In genomic region chr20:43558412-43559146, GRCh38 we compare ENCODE assay signal across 1 cellular context.
TF ChIP-seq lines count a peak whose summit lies in the region.

Gene SGK2 (plus strand): TSS chr20:43559027. CDS start chr20:43566496, 7,469 bp downstream.

TF ChIP-seq in HepG2, 621 proteins besides CTCF, POLR2A, EP300 and RAD21 (continued from another document and continues in another):
- peak; percentile 56 for TF ChIP-seq GABPB1 (CRISPR knock-in tag; IDR thresholded peaks at IDR 0.05)
- TF ChIP-seq ZNF839 (CRISPR knock-in tag; IDR thresholded peaks at IDR 0.05; ENCODE audit: borderline replicate concordance) = no peak
- TF ChIP-seq, protein P1, sequence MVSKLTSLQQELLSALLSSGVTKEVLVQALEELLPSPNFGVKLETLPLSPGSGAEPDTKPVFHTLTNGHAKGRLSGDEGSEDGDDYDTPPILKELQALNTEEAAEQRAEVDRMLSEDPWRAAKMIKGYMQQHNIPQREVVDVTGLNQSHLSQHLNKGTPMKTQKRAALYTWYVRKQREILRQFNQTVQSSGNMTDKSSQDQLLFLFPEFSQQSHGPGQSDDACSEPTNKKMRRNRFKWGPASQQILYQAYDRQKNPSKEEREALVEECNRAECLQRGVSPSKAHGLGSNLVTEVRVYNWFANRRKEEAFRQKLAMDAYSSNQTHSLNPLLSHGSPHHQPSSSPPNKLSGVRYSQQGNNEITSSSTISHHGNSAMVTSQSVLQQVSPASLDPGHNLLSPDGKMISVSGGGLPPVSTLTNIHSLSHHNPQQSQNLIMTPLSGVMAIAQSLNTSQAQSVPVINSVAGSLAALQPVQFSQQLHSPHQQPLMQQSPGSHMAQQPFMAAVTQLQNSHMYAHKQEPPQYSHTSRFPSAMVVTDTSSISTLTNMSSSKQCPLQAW (CRISPR knock-in tag; IDR thresholded peaks at IDR 0.05) = peak; percentile 100
- peak; percentile 76; the same call in 1 of the 2 replicates for TF ChIP-seq EED (CRISPR knock-in tag; IDR thresholded peaks at IDR 0.05)
- TF ChIP-seq, protein P2, sequence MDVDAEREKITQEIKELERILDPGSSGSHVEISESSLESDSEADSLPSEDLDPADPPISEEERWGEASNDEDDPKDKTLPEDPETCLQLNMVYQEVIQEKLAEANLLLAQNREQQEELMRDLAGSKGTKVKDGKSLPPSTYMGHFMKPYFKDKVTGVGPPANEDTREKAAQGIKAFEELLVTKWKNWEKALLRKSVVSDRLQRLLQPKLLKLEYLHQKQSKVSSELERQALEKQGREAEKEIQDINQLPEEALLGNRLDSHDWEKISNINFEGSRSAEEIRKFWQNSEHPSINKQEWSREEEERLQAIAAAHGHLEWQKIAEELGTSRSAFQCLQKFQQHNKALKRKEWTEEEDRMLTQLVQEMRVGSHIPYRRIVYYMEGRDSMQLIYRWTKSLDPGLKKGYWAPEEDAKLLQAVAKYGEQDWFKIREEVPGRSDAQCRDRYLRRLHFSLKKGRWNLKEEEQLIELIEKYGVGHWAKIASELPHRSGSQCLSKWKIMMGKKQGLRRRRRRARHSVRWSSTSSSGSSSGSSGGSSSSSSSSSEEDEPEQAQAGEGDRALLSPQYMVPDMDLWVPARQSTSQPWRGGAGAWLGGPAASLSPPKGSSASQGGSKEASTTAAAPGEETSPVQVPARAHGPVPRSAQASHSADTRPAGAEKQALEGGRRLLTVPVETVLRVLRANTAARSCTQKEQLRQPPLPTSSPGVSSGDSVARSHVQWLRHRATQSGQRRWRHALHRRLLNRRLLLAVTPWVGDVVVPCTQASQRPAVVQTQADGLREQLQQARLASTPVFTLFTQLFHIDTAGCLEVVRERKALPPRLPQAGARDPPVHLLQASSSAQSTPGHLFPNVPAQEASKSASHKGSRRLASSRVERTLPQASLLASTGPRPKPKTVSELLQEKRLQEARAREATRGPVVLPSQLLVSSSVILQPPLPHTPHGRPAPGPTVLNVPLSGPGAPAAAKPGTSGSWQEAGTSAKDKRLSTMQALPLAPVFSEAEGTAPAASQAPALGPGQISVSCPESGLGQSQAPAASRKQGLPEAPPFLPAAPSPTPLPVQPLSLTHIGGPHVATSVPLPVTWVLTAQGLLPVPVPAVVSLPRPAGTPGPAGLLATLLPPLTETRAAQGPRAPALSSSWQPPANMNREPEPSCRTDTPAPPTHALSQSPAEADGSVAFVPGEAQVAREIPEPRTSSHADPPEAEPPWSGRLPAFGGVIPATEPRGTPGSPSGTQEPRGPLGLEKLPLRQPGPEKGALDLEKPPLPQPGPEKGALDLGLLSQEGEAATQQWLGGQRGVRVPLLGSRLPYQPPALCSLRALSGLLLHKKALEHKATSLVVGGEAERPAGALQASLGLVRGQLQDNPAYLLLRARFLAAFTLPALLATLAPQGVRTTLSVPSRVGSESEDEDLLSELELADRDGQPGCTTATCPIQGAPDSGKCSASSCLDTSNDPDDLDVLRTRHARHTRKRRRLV (CRISPR knock-in tag; IDR thresholded peaks at IDR 0.05) = no peak
- no peak for TF ChIP-seq ZNF326 (CRISPR knock-in tag; IDR thresholded peaks at IDR 0.05; ENCODE audit: borderline replicate concordance)
- no peak for TF ChIP-seq KDM3A (CRISPR knock-in tag; IDR thresholded peaks at IDR 0.05; ENCODE audit: low read depth)
- 0 out of 2 replicates have a peak, but pooled peaks have one; percentile 4 for TF ChIP-seq ZNF792 (CRISPR knock-in tag; IDR thresholded peaks at IDR 0.05)
- TF ChIP-seq KDM4B (CRISPR knock-in tag; IDR thresholded peaks at IDR 0.05) = 0 out of 2 replicates have a peak, but pooled peaks have one; percentile 39
- TF ChIP-seq ZBTB42 (CRISPR knock-in tag; IDR thresholded peaks at IDR 0.05) = 0 out of 2 replicates have a peak, but pooled peaks have one; percentile 42
- TF ChIP-seq ZSCAN30 (CRISPR knock-in tag; IDR thresholded peaks at IDR 0.05) = peak; percentile 72; the same call in 1 of the 2 replicates
- TF ChIP-seq KLF11 (CRISPR knock-in tag; IDR thresholded peaks at IDR 0.05) = no peak
- peak; percentile 79; the same call in 1 of the 2 replicates for TF ChIP-seq TSC22D2 (CRISPR knock-in tag; IDR thresholded peaks at IDR 0.05; ENCODE audit: borderline replicate concordance)
- TF ChIP-seq ZNF615 (CRISPR knock-in tag; IDR thresholded peaks at IDR 0.05; ENCODE audit: borderline replicate concordance) = peak; percentile 67; the same call in 1 of the 2 replicates
- TF ChIP-seq ELF4 (CRISPR knock-in tag; IDR thresholded peaks at IDR 0.05; ENCODE audit: borderline replicate concordance) = no peak
- peak; percentile 87 for TF ChIP-seq ZSCAN20 (CRISPR knock-in tag; IDR thresholded peaks at IDR 0.05; ENCODE audit: borderline replicate concordance)
- TF ChIP-seq, protein P3, sequence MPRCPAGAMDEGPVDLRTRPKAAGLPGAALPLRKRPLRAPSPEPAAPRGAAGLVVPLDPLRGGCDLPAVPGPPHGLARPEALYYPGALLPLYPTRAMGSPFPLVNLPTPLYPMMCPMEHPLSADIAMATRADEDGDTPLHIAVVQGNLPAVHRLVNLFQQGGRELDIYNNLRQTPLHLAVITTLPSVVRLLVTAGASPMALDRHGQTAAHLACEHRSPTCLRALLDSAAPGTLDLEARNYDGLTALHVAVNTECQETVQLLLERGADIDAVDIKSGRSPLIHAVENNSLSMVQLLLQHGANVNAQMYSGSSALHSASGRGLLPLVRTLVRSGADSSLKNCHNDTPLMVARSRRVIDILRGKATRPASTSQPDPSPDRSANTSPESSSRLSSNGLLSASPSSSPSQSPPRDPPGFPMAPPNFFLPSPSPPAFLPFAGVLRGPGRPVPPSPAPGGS (CRISPR knock-in tag; IDR thresholded peaks at IDR 0.05) = peak; percentile 54
- peak; percentile 76; the same call in 1 of the 2 replicates for TF ChIP-seq TGIF2 (CRISPR knock-in tag; IDR thresholded peaks at IDR 0.05)
- TF ChIP-seq, protein P4, sequence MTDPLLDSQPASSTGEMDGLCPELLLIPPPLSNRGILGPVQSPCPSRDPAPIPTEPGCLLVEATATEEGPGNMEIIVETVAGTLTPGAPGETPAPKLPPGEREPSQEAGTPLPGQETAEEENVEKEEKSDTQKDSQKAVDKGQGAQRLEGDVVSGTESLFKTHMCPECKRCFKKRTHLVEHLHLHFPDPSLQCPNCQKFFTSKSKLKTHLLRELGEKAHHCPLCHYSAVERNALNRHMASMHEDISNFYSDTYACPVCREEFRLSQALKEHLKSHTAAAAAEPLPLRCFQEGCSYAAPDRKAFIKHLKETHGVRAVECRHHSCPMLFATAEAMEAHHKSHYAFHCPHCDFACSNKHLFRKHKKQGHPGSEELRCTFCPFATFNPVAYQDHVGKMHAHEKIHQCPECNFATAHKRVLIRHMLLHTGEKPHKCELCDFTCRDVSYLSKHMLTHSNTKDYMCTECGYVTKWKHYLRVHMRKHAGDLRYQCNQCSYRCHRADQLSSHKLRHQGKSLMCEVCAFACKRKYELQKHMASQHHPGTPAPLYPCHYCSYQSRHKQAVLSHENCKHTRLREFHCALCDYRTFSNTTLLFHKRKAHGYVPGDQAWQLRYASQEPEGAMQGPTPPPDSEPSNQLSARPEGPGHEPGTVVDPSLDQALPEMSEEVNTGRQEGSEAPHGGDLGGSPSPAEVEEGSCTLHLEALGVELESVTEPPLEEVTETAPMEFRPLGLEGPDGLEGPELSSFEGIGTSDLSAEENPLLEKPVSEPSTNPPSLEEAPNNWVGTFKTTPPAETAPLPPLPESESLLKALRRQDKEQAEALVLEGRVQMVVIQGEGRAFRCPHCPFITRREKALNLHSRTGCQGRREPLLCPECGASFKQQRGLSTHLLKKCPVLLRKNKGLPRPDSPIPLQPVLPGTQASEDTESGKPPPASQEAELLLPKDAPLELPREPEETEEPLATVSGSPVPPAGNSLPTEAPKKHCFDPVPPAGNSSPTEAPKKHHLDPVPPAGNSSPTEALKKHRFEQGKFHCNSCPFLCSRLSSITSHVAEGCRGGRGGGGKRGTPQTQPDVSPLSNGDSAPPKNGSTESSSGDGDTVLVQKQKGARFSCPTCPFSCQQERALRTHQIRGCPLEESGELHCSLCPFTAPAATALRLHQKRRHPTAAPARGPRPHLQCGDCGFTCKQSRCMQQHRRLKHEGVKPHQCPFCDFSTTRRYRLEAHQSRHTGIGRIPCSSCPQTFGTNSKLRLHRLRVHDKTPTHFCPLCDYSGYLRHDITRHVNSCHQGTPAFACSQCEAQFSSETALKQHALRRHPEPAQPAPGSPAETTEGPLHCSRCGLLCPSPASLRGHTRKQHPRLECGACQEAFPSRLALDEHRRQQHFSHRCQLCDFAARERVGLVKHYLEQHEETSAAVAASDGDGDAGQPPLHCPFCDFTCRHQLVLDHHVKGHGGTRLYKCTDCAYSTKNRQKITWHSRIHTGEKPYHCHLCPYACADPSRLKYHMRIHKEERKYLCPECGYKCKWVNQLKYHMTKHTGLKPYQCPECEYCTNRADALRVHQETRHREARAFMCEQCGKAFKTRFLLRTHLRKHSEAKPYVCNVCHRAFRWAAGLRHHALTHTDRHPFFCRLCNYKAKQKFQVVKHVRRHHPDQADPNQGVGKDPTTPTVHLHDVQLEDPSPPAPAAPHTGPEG (CRISPR knock-in tag; IDR thresholded peaks at IDR 0.05) = peak; percentile 61; the same call in 1 of the 2 replicates
- TF ChIP-seq, protein P5, sequence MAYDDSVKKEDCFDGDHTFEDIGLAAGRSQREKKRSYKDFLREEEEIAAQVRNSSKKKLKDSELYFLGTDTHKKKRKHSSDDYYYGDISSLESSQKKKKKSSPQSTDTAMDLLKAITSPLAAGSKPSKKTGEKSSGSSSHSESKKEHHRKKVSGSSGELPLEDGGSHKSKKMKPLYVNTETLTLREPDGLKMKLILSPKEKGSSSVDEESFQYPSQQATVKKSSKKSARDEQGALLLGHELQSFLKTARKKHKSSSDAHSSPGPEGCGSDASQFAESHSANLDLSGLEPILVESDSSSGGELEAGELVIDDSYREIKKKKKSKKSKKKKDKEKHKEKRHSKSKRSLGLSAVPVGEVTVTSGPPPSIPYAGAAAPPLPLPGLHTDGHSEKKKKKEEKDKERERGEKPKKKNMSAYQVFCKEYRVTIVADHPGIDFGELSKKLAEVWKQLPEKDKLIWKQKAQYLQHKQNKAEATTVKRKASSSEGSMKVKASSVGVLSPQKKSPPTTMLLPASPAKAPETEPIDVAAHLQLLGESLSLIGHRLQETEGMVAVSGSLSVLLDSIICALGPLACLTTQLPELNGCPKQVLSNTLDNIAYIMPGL (CRISPR knock-in tag; IDR thresholded peaks at IDR 0.05; ENCODE audit: borderline replicate concordance in 1 of 2, low read depth in 1 of 2) = peak in 1 of 2 experiments; percentile 73; a peak in 3 of 4 replicates
- peak; percentile 19; the same call in 1 of the 2 replicates for TF ChIP-seq GMEB2 (CRISPR knock-in tag; IDR thresholded peaks at IDR 0.05; ENCODE audit: low read depth)
- TF ChIP-seq PRDM10 (CRISPR knock-in tag; IDR thresholded peaks at IDR 0.05; ENCODE audit: low read depth) = peak; percentile 88
- peak; percentile 24; the same call in 1 of the 2 replicates for TF ChIP-seq ZNF205 (CRISPR knock-in tag; IDR thresholded peaks at IDR 0.05)
- no peak for TF ChIP-seq XBP1 (CRISPR knock-in tag; IDR thresholded peaks at IDR 0.05)
- TF ChIP-seq THAP11 (CRISPR knock-in tag; IDR thresholded peaks at IDR 0.05) = peak; percentile 76
- peak; percentile 90 for TF ChIP-seq ZNF781 (CRISPR knock-in tag; IDR thresholded peaks at IDR 0.05; ENCODE audit: borderline replicate concordance, not compliant biosample characterization)
- TF ChIP-seq ZNF652 (CRISPR knock-in tag; IDR thresholded peaks at IDR 0.05; ENCODE audit: borderline replicate concordance, low read depth) = peak; percentile 57; the same call in 1 of the 2 replicates
- TF ChIP-seq FOXP1 (IDR thresholded peaks at IDR 0.05) = no peak
- TF ChIP-seq FOXP1 (CRISPR knock-in tag; IDR thresholded peaks at IDR 0.05) = peak; percentile 46; the same call in 1 of the 2 replicates
- peak; percentile 89 for TF ChIP-seq HDAC2 (CRISPR knock-in tag; IDR thresholded peaks at IDR 0.05)
- peak; percentile 14; the same call in 1 of the 2 replicates for TF ChIP-seq RELA (CRISPR knock-in tag; IDR thresholded peaks at IDR 0.05)
